Comparison of ENCODE assay signal across 8 cellular contexts in the genomic region with DNA sequence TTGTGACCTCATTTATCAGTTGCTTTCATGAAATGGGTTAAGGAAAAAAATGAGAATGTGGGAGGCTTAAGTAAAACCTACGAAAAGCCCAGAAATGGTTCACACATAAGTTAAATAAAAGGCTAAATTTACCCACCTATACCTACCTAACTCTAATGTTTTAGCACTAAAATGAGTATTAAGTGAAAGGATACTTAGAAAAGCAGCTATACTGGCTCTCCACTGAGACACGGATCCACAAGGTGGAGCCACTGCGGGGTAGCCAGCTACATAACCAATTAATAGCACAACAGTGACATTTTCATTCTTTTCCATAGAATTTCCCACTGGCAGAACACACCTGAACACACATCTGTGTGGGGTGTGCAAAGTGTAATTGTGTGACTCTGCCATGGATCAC.
DNase-seq lines count a peak whose midpoint lies in the region; ATAC-seq and TF ChIP-seq lines count a peak whose summit lies in the region.

No MANE protein-coding gene starts in this region.

- H3K4me1 ChIP-seq in OCI-LY1 (ENCODE audit: insufficient read depth, low read length, severe bottlenecking) (peaks cover 25% of the 10 kb centered on the region), body of pancreas (peaks cover 23% of the 10 kb centered on the region), right lobe of liver (peaks cover 0 to 14% (median 4%) of the 10 kb centered on the region in 4 donors)

- H3K4me2 ChIP-seq in OCI-LY1 (ENCODE audit: low read length): no peak overlapping the region

- TF ChIP-seq POLR2A in body of pancreas (IDR thresholded peaks at IDR 0.05) (no peak), right lobe of liver (IDR thresholded peaks at IDR 0.05) (no peak)

- TF ChIP-seq CTCF in OCI-LY1 (IDR thresholded peaks at IDR 0.05; ENCODE audit: low read length): peak; percentile 67; the same call in 1 of the 2 replicates
- TF ChIP-seq CTCF in body of pancreas (IDR thresholded peaks at IDR 0.05): peak; percentile 29 to 62 (median 46)
- TF ChIP-seq CTCF in right lobe of liver (IDR thresholded peaks at IDR 0.05): peak; percentile 55 to 65 (median 60)

- 43 to 47% methylated on average over 3 of the region's 3 CpGs for WGBS in body of pancreas, 2 donors
- WGBS in right lobe of liver (ENCODE audit: insufficient coverage, low coverage, low lambda C conversion rate, missing lambda C conversion rate): 36% methylated on average over 3 of the region's 3 CpGs

- H3K27me3 ChIP-seq in OCI-LY1 (ENCODE audit: insufficient read depth, low read length) (no peaks in the 10 kb centered on the region), body of pancreas (no peaks in the 10 kb centered on the region), right lobe of liver (no peaks in the 10 kb centered on the region)

- no peaks in the 10 kb centered on the region for H3F3A ChIP-seq in OCI-LY1 (ENCODE audit: insufficient read depth, low read length)

- H3K9ac ChIP-seq in OCI-LY1 (ENCODE audit: low read length): no peak overlapping the region

- H3K9me2 ChIP-seq in OCI-LY1 (ENCODE audit: low read depth, low read length): no peaks in the 10 kb centered on the region

- H3K4me3 ChIP-seq in OCI-LY1 (ENCODE audit: low read depth, low read length, poor library complexity, severe bottlenecking) (no peak overlapping the region), body of pancreas (no peak overlapping the region), right lobe of liver (no peak overlapping the region)

- H2AFZ ChIP-seq in OCI-LY1 (ENCODE audit: low read length): no peak overlapping the region

- H3K9me3 ChIP-seq in OCI-LY1 (ENCODE audit: low read length) (no peaks in the 10 kb centered on the region), body of pancreas (no peaks in the 10 kb centered on the region), right lobe of liver (no peaks in the 10 kb centered on the region)

- H3K27ac ChIP-seq in OCI-LY1 (ENCODE audit: low read depth, low read length, poor library complexity, severe bottlenecking): no peak overlapping the region
- no peak overlapping the region for H3K27ac ChIP-seq in body of pancreas
- H3K27ac ChIP-seq in right lobe of liver: no peak overlapping the region

- DNase-seq in activated CD8-positive, alpha-beta memory T cell treated with anti-CD3 and anti-CD28 coated beads, Interleukin-2, amount 50 U/mL, for 4 hours: peak; percentile 51
- DNase-seq in activated CD8-positive, alpha-beta memory T cell treated with anti-CD3 and anti-CD28 coated beads, Interleukin-2, amount 50 U/mL, for 48 hours: no peak
- DNase-seq in body of pancreas: peak; percentile 41 to 74 (median 58)
- peak in 1 of 3 donors; percentile 40 for DNase-seq in right lobe of liver

- H4K20me1 ChIP-seq in OCI-LY1 (ENCODE audit: insufficient read depth, low read length): no peaks in the 10 kb centered on the region

- H3K79me2 ChIP-seq in OCI-LY1 (ENCODE audit: insufficient read depth, low read length): no peaks in the 10 kb centered on the region

- ATAC-seq in body of pancreas (no peak), right lobe of liver (peak; percentile 65 to 75 (median 70)), GM21360 (IDR thresholded peaks at IDR 0.05; ENCODE audit: unreplicated experiment) (no peak), GM18907 (IDR thresholded peaks at IDR 0.05; ENCODE audit: unreplicated experiment) (no peak), HG03565 (IDR thresholded peaks at IDR 0.05; ENCODE audit: unreplicated experiment) (no peak)

- H3K36me3 ChIP-seq in OCI-LY1 (ENCODE audit: insufficient read depth, low read length) (no peaks in the 10 kb centered on the region), body of pancreas (replicated peaks in 1 of 2; ENCODE audit: insufficient read depth in 1 of 2, low read depth in 2 of 2) (no peaks in the 10 kb centered on the region), right lobe of liver (no peaks in the 10 kb centered on the region)

- intact Hi-C loops in body of pancreas (cut with DNase I): no loop called here
- intact Hi-C loops in right lobe of liver (cut with DNase I): no loop called here

Comparison
In these comparisons a context has a peak if more than half of its experiments do, and no peak if none do; other contexts are left out.
1. ATAC-seq: peak in right lobe of liver (4 of 4); none in body of pancreas (single experiment), GM21360 (single experiment), GM18907 (single experiment) and HG03565 (single experiment).
2. Peak in every context shown above with its lines, with median percentiles within 50 percentile points of each other: CTCF ChIP-seq.